10 cellular contexts compared by ENCODE assay signal in genomic region chr7:44867073-44867990, GRCh38. TPM values are rescaled to one million over a fixed set of nuclear protein-coding genes. Genes with fewer than 3 reads are reported as not detected.
DNase-seq lines count a peak whose midpoint lies in the region; ATAC-seq and TF ChIP-seq lines count a peak whose summit lies in the region.
"Had no signal": no experiment of that assay in that cellular context is flagged by ENCODE, and none has a peak within 500 bp of the region (broad histone marks: within the 10 kb centered on the region; RNA-seq: fewer than 3 reads in every experiment).

No MANE protein-coding gene starts in this region.

- no peaks in the 10 kb centered on the region for H3K36me3 Mint-ChIP-seq in T-helper 2 cell treated with Interferon-gamma antibody and Interleukin-4, amounts not matched to agents 5 μg/mL and 100 μg/mL, for 36 hours (ENCODE audit: low read depth)
- H3K36me3 Mint-ChIP-seq: CD4-positive, CD25-positive, alpha-beta regulatory T cell had no signal

- peaks cover 9% of the 10 kb centered on the region for H3K9me3 Mint-ChIP-seq in T-helper 2 cell treated with Interferon-gamma antibody and Interleukin-4, amounts not matched to agents 5 μg/mL and 100 μg/mL, for 36 hours
- H3K9me3 Mint-ChIP-seq: CD4-positive, CD25-positive, alpha-beta regulatory T cell had no signal

- intact Hi-C loops in Panc1 (cut with micrococcal nuclease; ENCODE audit: unreplicated experiment) (no loop called here), esophagus muscularis mucosa (cut with DNase I) (no loop called here)

- CTCF ChIA-PET in Panc1 (lab: Charles Lee): interaction anchor here (0.7 kb wide), 1 partner anchor 187 kb away, joined by 4 read pairs; no protein-coding TSS in a partner anchor

- WGBS in esophagus muscularis mucosa: 61% methylated on average over 4 of the region's 4 CpGs

- in situ Hi-C loops in Panc1 (cut with HindIII; ENCODE audit: low pct_unique_long_range_greater_than_20kb, low sequenced_read_pairs): no loop called here

- H3K4me3 Mint-ChIP-seq in T-helper 2 cell treated with Interferon-gamma antibody and Interleukin-4, amounts not matched to agents 5 μg/mL and 100 μg/mL, for 36 hours: no peak overlapping the region
- H3K4me3 Mint-ChIP-seq: CD4-positive, CD25-positive, alpha-beta regulatory T cell had no signal

- TF ChIP-seq CTCF in Panc1 (IDR thresholded peaks at IDR 0.05): no peak
- no peak for TF ChIP-seq CTCF in esophagus muscularis mucosa (IDR thresholded peaks at IDR 0.05)

- BruUV-seq in Panc1 (replicated peaks; lab: Mats Ljungman, UMichigan): no TSS peak

- H3K4me1 ChIP-seq in Panc1 (ENCODE audit: control insufficient read depth, insufficient read depth, low read length) (no peaks in the 10 kb centered on the region), esophagus muscularis mucosa (peaks cover 10 to 17% (median 15%) of the 10 kb centered on the region in 4 donors)

- no peak overlapping the region for H3K27ac Mint-ChIP-seq in T-helper 2 cell treated with Interferon-gamma antibody and Interleukin-4, amounts not matched to agents 5 μg/mL and 100 μg/mL, for 36 hours
- H3K27ac Mint-ChIP-seq: CD4-positive, CD25-positive, alpha-beta regulatory T cell had no signal

- H3K4me3 ChIP-seq in Panc1 (ENCODE audit: low read depth in 2 of 2, low read length in 2 of 2) (no peak overlapping the region), esophagus muscularis mucosa (no peak overlapping the region)

- no peak for TF ChIP-seq EP300 in esophagus muscularis mucosa (IDR thresholded peaks at IDR 0.05)

- peaks cover 9% of the 10 kb centered on the region for H3K4me1 Mint-ChIP-seq in T-helper 2 cell treated with Interferon-gamma antibody and Interleukin-4, amounts not matched to agents 5 μg/mL and 100 μg/mL, for 36 hours (ENCODE audit: low read depth)
- H3K4me1 Mint-ChIP-seq: CD4-positive, CD25-positive, alpha-beta regulatory T cell had no signal

- ATAC-seq in Panc1 (peak; percentile 82), HG03432 (IDR thresholded peaks at IDR 0.05; ENCODE audit: unreplicated experiment) (no peak), GM18873 (IDR thresholded peaks at IDR 0.05; ENCODE audit: low FRiP score, unreplicated experiment) (no peak)

- POLR2A ChIA-PET in Panc1 (lab: Charles Lee): no interaction called here

- H3K36me3 ChIP-seq in Panc1 (ENCODE audit: control insufficient read depth, insufficient read depth, low read length) (no peaks in the 10 kb centered on the region), esophagus muscularis mucosa (no peaks in the 10 kb centered on the region)

- H3K27ac ChIP-seq in Panc1 (ENCODE audit: low read length) (no peak overlapping the region), esophagus muscularis mucosa (replicated peaks in 1 of 4) (peak overlapping the region; percentile 70 to 75 (median 72))

- peak; percentile 48 for DNase-seq in T-helper 2 cell treated with Interferon-gamma antibody and Interleukin-4, amounts not matched to agents 5 μg/mL and 100 μg/mL, for 36 hours (ENCODE audit: low spot score)
- DNase-seq in T-helper 2 cell: no peak
- peak; percentile 75 for DNase-seq in Panc1 (ENCODE audit: low read depth, low spot score)
- no peak for DNase-seq in esophagus muscularis mucosa (ENCODE audit: extremely low spot score)
- DNase-seq in renal cortical epithelial cell (ENCODE audit: low read depth): peak; percentile 83
- no peak for DNase-seq in NCI-H1436 (lab: John Stamatoyannopoulos, UW)
- DNase-seq: CD4-positive, CD25-positive, alpha-beta regulatory T cell; left cardiac atrium had no signal

- peaks cover 8% of the 10 kb centered on the region for H3K27me3 Mint-ChIP-seq in T-helper 2 cell treated with Interferon-gamma antibody and Interleukin-4, amounts not matched to agents 5 μg/mL and 100 μg/mL, for 36 hours (ENCODE audit: low read depth)

- H3K9me3 ChIP-seq in Panc1 (ENCODE audit: control insufficient read depth, insufficient read depth, low read depth, low read length) (no peaks in the 10 kb centered on the region), esophagus muscularis mucosa (no peaks in the 10 kb centered on the region)

- H3K27me3 ChIP-seq in Panc1 (ENCODE audit: control insufficient read depth, insufficient read depth, low read length): no peaks in the 10 kb centered on the region
- H3K27me3 ChIP-seq in esophagus muscularis mucosa: no peaks in the 10 kb centered on the region

- TF ChIP-seq POLR2A in esophagus muscularis mucosa (IDR thresholded peaks at IDR 0.05; ENCODE audit: low read depth): no peak

RNA-seq across cellular contexts. Expression of gene PURB, which starts 18.0 kb away (rescaled TPM):
- 25.2 TPM for total RNA-seq in Panc1 (2021; ENCODE audit: unreplicated experiment)
- polyA plus RNA-seq in Panc1 (2012; ENCODE audit: insufficient read length): 9.8 TPM
- total RNA-seq in esophagus muscularis mucosa: 10 to 100 TPM; 40.9 to 50.2 (median 46.3) TPM
- 20.7 and 35.6 TPM in 2 replicates for total RNA-seq in renal cortical epithelial cell

RNA-seq across cellular contexts. Expression of gene H2AZ2, which starts 19.4 kb away (rescaled TPM):
- total RNA-seq in Panc1 (2021; ENCODE audit: unreplicated experiment) (319 TPM), esophagus muscularis mucosa (100 to 1,000 TPM; 175 to 227 (median 203) TPM), renal cortical epithelial cell (145 and 168 TPM in 2 replicates)
- polyA plus RNA-seq in Panc1 (2012; ENCODE audit: insufficient read length): 304 TPM

Comparison
In these comparisons a context has a peak if more than half of its experiments do, and no peak if none do; other contexts are left out.
1. DNase-seq: peak in T-helper 2 cell treated with Interferon-gamma antibody and Interleukin-4, amounts not matched to agents 5 μg/mL and 100 μg/mL, for 36 hours (single experiment), Panc1 (single experiment) and renal cortical epithelial cell (single experiment); none in T-helper 2 cell (0 of 5), esophagus muscularis mucosa (single experiment) and NCI-H1436 (single experiment).